8 cellular contexts compared by ENCODE assay signal in genomic region chr1:161132410-161133219, GRCh38. TPM values are rescaled to one million over a fixed set of nuclear protein-coding genes. Genes with fewer than 3 reads are reported as not detected.
DNase-seq lines count a peak whose midpoint lies in the region; ATAC-seq, FAIRE-seq and TF ChIP-seq lines count a peak whose summit lies in the region.

TSS of gene DEDD (minus strand) at chr1:161132667. CDS start at chr1:161124462, 8,205 bp downstream.

- CTCF ChIA-PET in HepG2 (lab: Yijun Ruan, JAX; ENCODE audit: low intra/inter-chr PET ratio, low total read pairs): no interaction called here

- H3K27ac ChIP-seq in HepG2 (ENCODE audit: extremely low read length, insufficient read depth, low read length): peak within 1 kb of the TSS; percentile 90

- peaks cover 27% of the 10 kb centered on the region for H3K4me1 ChIP-seq in HepG2 (ENCODE audit: insufficient read depth, low read length)

- H3K9me3 Mint-ChIP-seq in CD14-positive monocyte: no peaks in the 10 kb centered on the region

- H3K36me3 Mint-ChIP-seq in CD14-positive monocyte: peaks cover 22 to 28% of the 10 kb centered on the region in 2 donors

- TF ChIP-seq POLR2A in HepG2 (IDR thresholded peaks at IDR 0.05; ENCODE audit: insufficient read depth in 1 of 2, low read depth in 2 of 2, low read length in 2 of 2): peak in 1 of 2 experiments; percentile 51; a peak in 2 of 4 replicates

- in situ Hi-C loops in HepG2 (cut with HindIII; ENCODE audit: extremely low pct_ligation_motif_present, low pct_unique_long_range_greater_than_20kb): no loop called here

- H3K36me3 ChIP-seq in HepG2 (replicated peaks in 1 of 2; ENCODE audit: control insufficient read depth in 1 of 2, insufficient read depth in 2 of 2, low read length in 2 of 2): peaks cover 0 to 8% of the 10 kb centered on the region in 2 experiments; a peak in 2 of 5 replicates

- 2% methylated on average over 54 of the region's 68 CpGs for WGBS in HepG2 (ENCODE audit: low lambda C conversion rate)

- H3K27ac Mint-ChIP-seq in CD14-positive monocyte: peak within 1 kb of the TSS in 4 of 7 donors; percentile 84 to 96 (median 89)

- intact Hi-C loops in CD14-positive monocyte (cut with micrococcal nuclease) (loop anchor here (2.0 to 5.0 kb wide), 2 partner anchors 14 to 60 kb away; partner anchors contain the start of genes NIT1 (in 1 of the 2) and PFDN2 (in 1 of the 2)), HepG2 (cut with micrococcal nuclease; ENCODE audit: unreplicated experiment) (loop anchor here (2.0 to 10.0 kb wide), 2 partner anchors 20 to 138 kb away; partner anchors contain the start of gene UFC1)

- BruUV-seq in HepG2 (replicated peaks; lab: Mats Ljungman, UMichigan): no TSS peak

- H3K27me3 ChIP-seq in HepG2 (ENCODE audit: control insufficient read depth in 1 of 2, insufficient read depth in 2 of 2, low read length in 2 of 2): no peaks in the 10 kb centered on the region; a peak in 1 of 5 replicates

- peaks cover 31% of the 10 kb centered on the region for H3K79me2 ChIP-seq in HepG2 (ENCODE audit: insufficient read depth, low read length)

- no peaks in the 10 kb centered on the region for H3K9me3 ChIP-seq in HepG2 (ENCODE audit: low read length)

- peak; percentile 94 for FAIRE-seq in HepG2 (lab: Jason Lieb, UNC)

- H4K20me1 ChIP-seq in HepG2 (ENCODE audit: insufficient read depth, low read length): no peaks in the 10 kb centered on the region

- DNase-seq in CD14-positive monocyte (ENCODE audit: low spot score) (peak; percentile 92), NCI-H748 treated with DMSO at 0.1 percent for 48 hours (lab: John Stamatoyannopoulos, UW) (peak; percentile 91), dermis blood vessel endothelial cell (peak; percentile 97), HepG2 (ENCODE audit: low spot score) (peak; percentile 92)
- peak; percentile 79 to 88 for DNase-seq in activated CD4-positive, alpha-beta T cell treated with anti-CD3 and anti-CD28 coated beads, Interleukin-2, amount 50 U/mL, for 24 hours (ENCODE audit: low read depth in 1 of 2, low spot score in 1 of 2)
- peak; percentile 93 for DNase-seq in stimulated activated CD4-positive, alpha-beta T cell treated with anti-CD3 and anti-CD28 coated beads, Interleukin-4, amount 100 ng/mL, for 24 hours

- H3K4me1 Mint-ChIP-seq in CD14-positive monocyte: peaks cover 65% of the 10 kb centered on the region

- H3K27me3 Mint-ChIP-seq in CD14-positive monocyte (ENCODE audit: low read depth in 3 of 3): peaks cover 0 to 2% (median 0%) of the 10 kb centered on the region in 3 donors

- POLR2A ChIA-PET in HepG2 (lab: Yijun Ruan, JAX): interaction anchor here (0.6 to 3.5 kb wide), 18 partner anchors 8 to 181 kb away, joined by 3 to 43 read pairs (median 6); partner anchors contain the start of genes APOA2, B4GALT3, F11R and KLHDC9

- no peak for TF ChIP-seq CTCF in CD14-positive monocyte (IDR thresholded peaks at IDR 0.05)
- peak; percentile 43; the same call in 1 of the 2 replicates for TF ChIP-seq CTCF in HepG2 (CRISPR knock-in tag; IDR thresholded peaks at IDR 0.05)

- TF ChIP-seq RAD21 in HepG2 (CRISPR knock-in tag; IDR thresholded peaks at IDR 0.05): no peak

- no peak for TF ChIP-seq EP300 in HepG2 (IDR thresholded peaks at IDR 0.05; ENCODE audit: low read depth in 2 of 2, low read length in 2 of 2)
- TF ChIP-seq EP300 in HepG2 (CRISPR knock-in tag; IDR thresholded peaks at IDR 0.05; ENCODE audit: borderline replicate concordance): no peak

- peak within 1 kb of the TSS; percentile 85 for H3K9ac ChIP-seq in HepG2 (ENCODE audit: insufficient read depth, low read depth, low read length)

- H3K4me3 ChIP-seq in HepG2 (replicated peaks in 1 of 3; ENCODE audit: insufficient read depth in 1 of 3, low read depth in 2 of 3, low read length in 3 of 3): peak within 1 kb of the TSS; percentile 79 to 82 (median 80)

- H3K4me2 ChIP-seq in HepG2 (ENCODE audit: low read depth, low read length): peak within 1 kb of the TSS; percentile 72

- peak; percentile 94 for ATAC-seq in GM19372 (IDR thresholded peaks at IDR 0.05; ENCODE audit: low read depth, unreplicated experiment)
- ATAC-seq in HG03558 (IDR thresholded peaks at IDR 0.05; ENCODE audit: extremely low read depth, unreplicated experiment): peak; percentile 89
- peak; percentile 96 for ATAC-seq in HepG2

- H2AFZ ChIP-seq in HepG2 (ENCODE audit: low read length): peak within 1 kb of the TSS; percentile 49

- H3K4me3 Mint-ChIP-seq in CD14-positive monocyte: no peak within 1 kb of the TSS

TF ChIP-seq in HepG2, 621 proteins besides CTCF, POLR2A, EP300 and RAD21 (continues in another document):
- TF ChIP-seq ZNF276 (CRISPR knock-in tag; IDR thresholded peaks at IDR 0.05; ENCODE audit: low read depth) (0 out of 2 replicates have a peak, but pooled peaks have one; percentile 16), MTF2 (CRISPR knock-in tag; IDR thresholded peaks at IDR 0.05; ENCODE audit: borderline replicate concordance) (0 out of 2 replicates have a peak, but pooled peaks have one; percentile 39), MAFF (IDR thresholded peaks at IDR 0.05; ENCODE audit: low read depth, low read length) (no peak), ZNF350 (CRISPR knock-in tag; IDR thresholded peaks at IDR 0.05; ENCODE audit: borderline replicate concordance, low read depth) (0 out of 2 replicates have a peak, but pooled peaks have one; percentile 19), ARID2 (CRISPR knock-in tag; IDR thresholded peaks at IDR 0.05; ENCODE audit: borderline replicate concordance) (no peak; the same call in 1 of the 2 replicates), JARID2 (CRISPR knock-in tag; IDR thresholded peaks at IDR 0.05; ENCODE audit: insufficient replicate concordance) (no peak), POGK (CRISPR knock-in tag; conservative IDR thresholded peaks at IDR 0.05) (peak; percentile 59; the same call in 1 of the 2 replicates), GTF3A (CRISPR knock-in tag; conservative IDR thresholded peaks at IDR 0.05) (0 out of 2 replicates have a peak, but pooled peaks have one; percentile 58), CBFB (CRISPR knock-in tag; IDR thresholded peaks at IDR 0.05) (peak; percentile 13; the same call in 1 of the 2 replicates), ASH2L (IDR thresholded peaks at IDR 0.05; ENCODE audit: insufficient read length, low read depth, low read length) (peak; percentile 79), PHF8 (CRISPR knock-in tag; IDR thresholded peaks at IDR 0.05) (peak; percentile 29; the same call in 1 of the 2 replicates), NAIF1 (CRISPR knock-in tag; IDR thresholded peaks at IDR 0.05; ENCODE audit: borderline replicate concordance) (0 out of 2 replicates have a peak, but pooled peaks have one; percentile 11)

RNA-seq across cellular contexts. Expression of gene DEDD, which starts in this region (rescaled TPM):
- polyA plus RNA-seq in CD14-positive monocyte: 10 to 100 TPM; 40.9 to 42.2 TPM
- total RNA-seq in dermis blood vessel endothelial cell: 39.1 and 64.8 TPM in 2 replicates
- total RNA-seq in HepG2 (2016; rRNA removed; fragmentation: Illumina TruSeq; extraction: Trizol): 12.6 and 14.0 TPM in 2 replicates
- total RNA-seq in HepG2 (2016; cell fraction: cytosol; rRNA removed; fragmentation: Illumina TruSeq; extraction: Trizol; ENCODE audit: low read depth): 10.4 and 11.2 TPM in 2 replicates
- total RNA-seq in HepG2 (2016; cell fraction: insoluble cytoplasmic fraction; rRNA removed; fragmentation: Illumina TruSeq; extraction: Trizol): 12.4 and 13.9 TPM in 2 replicates
- 19.7 and 22.4 TPM in 2 replicates for total RNA-seq in HepG2 (2016; cell fraction: membrane; rRNA removed; fragmentation: Illumina TruSeq; extraction: Trizol)
- 8.9 and 9.2 TPM in 2 replicates for total RNA-seq in HepG2 (2016; cell fraction: nucleus; rRNA removed; fragmentation: Illumina TruSeq; extraction: Trizol)
- 27.8 and 31.2 TPM in 2 replicates for polyA plus RNA-seq in HepG2 (2011; rRNA removed)
- polyA plus RNA-seq in HepG2 (2011; cell fraction: cytosol; rRNA removed): 29.3 and 33.3 TPM in 2 replicates
- polyA plus RNA-seq in HepG2 (2011; cell fraction: nucleus; rRNA removed): 29.8 and 35.1 TPM in 2 replicates
- polyA plus RNA-seq in HepG2 (2012): 19.2 and 24.0 TPM in 2 replicates
- polyA plus RNA-seq in HepG2 (2016; cell fraction: cytosol; fragmentation: Illumina TruSeq; extraction: Trizol; ENCODE audit: low read depth): 19.6 and 23.3 TPM in 2 replicates
- polyA plus RNA-seq in HepG2 (2016; cell fraction: insoluble cytoplasmic fraction; fragmentation: Illumina TruSeq; extraction: Trizol; ENCODE audit: low read depth): 24.1 and 24.5 TPM in 2 replicates
- polyA plus RNA-seq in HepG2 (2016; cell fraction: membrane; fragmentation: Illumina TruSeq; extraction: Trizol; ENCODE audit: low read depth): 33.8 and 34.9 TPM in 2 replicates
- polyA plus RNA-seq in HepG2 (2016; cell fraction: nucleus; fragmentation: Illumina TruSeq; extraction: Trizol; ENCODE audit: insufficient read depth, low read depth): 33.1 and 36.8 TPM in 2 replicates
- 67.8 and 81.3 TPM in 2 replicates for polyA minus RNA-seq in HepG2 (2011; rRNA and poly(A)+ RNA removed; ENCODE audit: low replicate concordance)
- 11.9 and 13.8 TPM in 2 replicates for polyA minus RNA-seq in HepG2 (2011; cell fraction: cytosol; rRNA and poly(A)+ RNA removed)
- 9.1 and 13.8 TPM in 2 replicates for polyA minus RNA-seq in HepG2 (2011; cell fraction: nucleus; rRNA and poly(A)+ RNA removed)

Comparison
In these comparisons a context has a peak if more than half of its experiments do, and no peak if none do; other contexts are left out.
1. Peak in every context shown above with its lines: DNase-seq, ATAC-seq, H3K4me3 ChIP-seq and H3K27ac ChIP-seq.